ENCODE assay signal across 9 cellular contexts in genomic region chr11:1964348-1964747, GRCh38. TPM values are rescaled to one million over a fixed set of nuclear protein-coding genes. Genes with fewer than 3 reads are reported as not detected.
"Had no signal": no experiment of that assay in that cellular context is flagged by ENCODE, and none has a peak within 500 bp of the region (broad histone marks: within the 10 kb centered on the region; RNA-seq: fewer than 3 reads in every experiment).

No MANE protein-coding gene starts in this region.

- H3K4me3 ChIP-seq: HAP-1, K562 had no signal

- H3K4me1 ChIP-seq: HAP-1 had no signal

- H3K9me3 Mint-ChIP-seq: HFFc6 had no signal

- H3K4me3 Mint-ChIP-seq: HFFc6 had no signal

- H3K36me3 ChIP-seq: HAP-1 had no signal

- H3K27ac Mint-ChIP-seq: HFFc6 had no signal

- ATAC-seq: HCT116, K562 had no signal

- DNase-seq: GOT3, H7, HFFc6, IMR-90 had no signal

- H3K9me3 ChIP-seq: HAP-1 had no signal

RNA-seq across cellular contexts. Expression of gene H19, which starts 33.3 kb away (rescaled TPM):
- total RNA-seq: IMR-90 had no signal

RNA-seq across cellular contexts. Expression of gene TNNT3, which starts 44.8 kb away (rescaled TPM):
- total RNA-seq: H4, H7, HFFc6, HT-29, IMR-90, K562 had no signal
